Comparison of ENCODE assay signal across 1 cellular context in genomic region chr16:20803561-20804214, GRCh38.
TF ChIP-seq lines count a peak whose summit lies in the region.

No MANE protein-coding gene starts in this region.

TF ChIP-seq in HepG2, 621 proteins besides CTCF, POLR2A, EP300 and RAD21 (continued from another document and continues in another):
- TF ChIP-seq ZNF691 (CRISPR knock-in tag; IDR thresholded peaks at IDR 0.05; ENCODE audit: borderline replicate concordance, low read depth) = peak; percentile 37; the same call in 1 of the 2 replicates
- no peak for TF ChIP-seq ZNF670 (CRISPR knock-in tag; IDR thresholded peaks at IDR 0.05; ENCODE audit: borderline replicate concordance)
- no peak for TF ChIP-seq LCORL (IDR thresholded peaks at IDR 0.05)
- TF ChIP-seq LCORL (CRISPR knock-in tag; IDR thresholded peaks at IDR 0.05) = peak; percentile 93
- TF ChIP-seq ZNF569 (CRISPR knock-in tag; IDR thresholded peaks at IDR 0.05; ENCODE audit: borderline replicate concordance) = 0 out of 2 replicates have a peak, but pooled peaks have one; percentile 66
- peak; percentile 97 for TF ChIP-seq PITX1 (CRISPR knock-in tag; IDR thresholded peaks at IDR 0.05)
- TF ChIP-seq ATF1 (CRISPR knock-in tag; IDR thresholded peaks at IDR 0.05) = peak; percentile 81
- TF ChIP-seq MED8 (CRISPR knock-in tag; IDR thresholded peaks at IDR 0.05; ENCODE audit: insufficient replicate concordance) = peak; percentile 74
- TF ChIP-seq ZMAT5 (CRISPR knock-in tag; IDR thresholded peaks at IDR 0.05; ENCODE audit: borderline replicate concordance, low read depth) = no peak
- peak; percentile 52; the same call in 1 of the 2 replicates for TF ChIP-seq YEATS4 (CRISPR knock-in tag; IDR thresholded peaks at IDR 0.05; ENCODE audit: borderline replicate concordance)
- peak; percentile 90 for TF ChIP-seq PHF21A (CRISPR knock-in tag; IDR thresholded peaks at IDR 0.05)
- TF ChIP-seq RNF219 (CRISPR knock-in tag; IDR thresholded peaks at IDR 0.05) = no peak
- no peak; the same call in 1 of the 2 replicates for TF ChIP-seq NFYB (CRISPR knock-in tag; IDR thresholded peaks at IDR 0.05)
- peak; percentile 78 for TF ChIP-seq ARID3A (IDR thresholded peaks at IDR 0.05; ENCODE audit: low read depth, low read length)
- TF ChIP-seq ZNF598 (CRISPR knock-in tag; IDR thresholded peaks at IDR 0.05; ENCODE audit: borderline replicate concordance) = peak; percentile 76; the same call in 1 of the 2 replicates
- TF ChIP-seq XRCC5 (optimal IDR thresholded peaks at IDR 0.05; ENCODE audit: low read length) = no peak
- peak; percentile 57; the same call in 1 of the 2 replicates for TF ChIP-seq KAT8 (CRISPR knock-in tag; IDR thresholded peaks at IDR 0.05)
- no peak for TF ChIP-seq FOXA1 (IDR thresholded peaks at IDR 0.05)
- peak; percentile 41; the same call in 1 of the 2 replicates for TF ChIP-seq FOXA1 (CRISPR knock-in tag; IDR thresholded peaks at IDR 0.05)
- peak; percentile 32; the same call in 1 of the 2 replicates for TF ChIP-seq SIX1 (CRISPR knock-in tag; IDR thresholded peaks at IDR 0.05; ENCODE audit: borderline replicate concordance)
- peak; percentile 66 for TF ChIP-seq HNF1A (IDR thresholded peaks at IDR 0.05; ENCODE audit: low read depth)
- no peak; the same call in 1 of the 2 replicates for TF ChIP-seq HNF1A (CRISPR knock-in tag; IDR thresholded peaks at IDR 0.05; ENCODE audit: borderline replicate concordance)
- TF ChIP-seq TARDBP (CRISPR knock-in tag; IDR thresholded peaks at IDR 0.05) = peak; percentile 94
- TF ChIP-seq SPEN (CRISPR knock-in tag; IDR thresholded peaks at IDR 0.05; ENCODE audit: low read depth) = 0 out of 2 replicates have a peak, but pooled peaks have one; percentile 46
- peak; percentile 69; the same call in 1 of the 2 replicates for TF ChIP-seq SP140L (CRISPR knock-in tag; IDR thresholded peaks at IDR 0.05; ENCODE audit: borderline replicate concordance)
- peak; percentile 94 for TF ChIP-seq HNF4G (IDR thresholded peaks at IDR 0.05; ENCODE audit: borderline replicate concordance, low read depth, low read length)
- TF ChIP-seq HNF4G (CRISPR knock-in tag; IDR thresholded peaks at IDR 0.05; ENCODE audit: borderline replicate concordance, low read depth) = peak; percentile 87; the same call in 1 of the 2 replicates
- peak; percentile 80 for TF ChIP-seq ZGPAT (CRISPR knock-in tag; IDR thresholded peaks at IDR 0.05)
- peak; percentile 82; the same call in 1 of the 2 replicates for TF ChIP-seq ZNF512B (CRISPR knock-in tag; IDR thresholded peaks at IDR 0.05; ENCODE audit: borderline replicate concordance)
- TF ChIP-seq ZBTB37 (CRISPR knock-in tag; IDR thresholded peaks at IDR 0.05) = peak; percentile 87; the same call in 1 of the 2 replicates
- TF ChIP-seq POLR2AphosphoS2 (IDR thresholded peaks at IDR 0.05; ENCODE audit: low read depth, low read length) = no peak
- peak; percentile 71 for TF ChIP-seq ARID5B (CRISPR knock-in tag; IDR thresholded peaks at IDR 0.05)
- 0 out of 2 replicates have a peak, but pooled peaks have one; percentile 17 for TF ChIP-seq ZFP1 (CRISPR knock-in tag; IDR thresholded peaks at IDR 0.05)
- TF ChIP-seq ZNF354B (CRISPR knock-in tag; IDR thresholded peaks at IDR 0.05) = peak; percentile 92
- no peak for TF ChIP-seq NFIB (CRISPR knock-in tag; IDR thresholded peaks at IDR 0.05; ENCODE audit: borderline replicate concordance)
- no peak for TF ChIP-seq ZNF180 (CRISPR knock-in tag; IDR thresholded peaks at IDR 0.05; ENCODE audit: borderline replicate concordance, low read depth)
- TF ChIP-seq FOXO4 (CRISPR knock-in tag; conservative IDR thresholded peaks at IDR 0.05) = peak; percentile 13; the same call in 1 of the 2 replicates
- no peak for TF ChIP-seq ETV6 (CRISPR knock-in tag; conservative IDR thresholded peaks at IDR 0.05)
